Comparison of ENCODE assay signal across 26 cellular contexts in the genomic region with DNA sequence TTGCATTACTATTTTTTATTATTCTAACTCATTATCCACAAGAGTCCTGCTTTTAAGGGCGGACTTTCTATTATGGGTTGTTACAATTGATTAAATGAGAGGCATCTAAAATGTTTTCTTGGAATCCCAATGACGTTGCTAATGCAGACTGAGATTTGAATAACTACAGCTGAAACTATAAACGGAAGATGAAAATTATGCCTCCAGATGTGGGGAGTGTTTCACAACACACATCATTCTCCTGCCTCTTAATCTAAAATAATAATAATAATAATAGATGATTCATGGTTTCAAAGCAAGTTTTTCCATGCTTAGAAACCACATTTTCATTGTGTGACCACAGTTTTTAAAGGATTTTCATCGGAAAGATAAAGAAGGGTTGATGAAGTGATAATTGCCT.
"Had no signal": no experiment of that assay in that cellular context is flagged by ENCODE, and none has a peak within 500 bp of the region (broad histone marks: within the 10 kb centered on the region; RNA-seq: fewer than 3 reads in every experiment).

No MANE protein-coding gene starts in this region.

- H3K27me3 ChIP-seq: colonic mucosa, heart right ventricle, thyroid gland, upper lobe of right lung had no signal

- H3K36me3 Mint-ChIP-seq: brain, naive B cell had no signal

- H3K36me3 ChIP-seq: colonic mucosa, heart right ventricle, thyroid gland, upper lobe of right lung had no signal

- H3K27ac ChIP-seq: colonic mucosa, heart right ventricle, parathyroid adenoma, thyroid gland, upper lobe of right lung had no signal

- H3K4me1 Mint-ChIP-seq: activated B cell treated with CpG ODN at 0.5 μM for 24 hours; activated CD4-positive, alpha-beta T cell treated with anti-CD3 and anti-CD28 coated beads for 36 hours; activated naive CD8-positive, alpha-beta T cell treated with anti-CD3 and anti-CD28 coated beads, Interleukin-2, amount 50 U/mL, for 24 hours; central memory CD8-positive, alpha-beta T cell; naive B cell had no signal

- H3K9me3 ChIP-seq: colonic mucosa, thyroid gland, upper lobe of right lung had no signal

- H3K27ac Mint-ChIP-seq: activated B cell treated with CpG ODN at 0.5 μM for 24 hours; activated CD4-positive, alpha-beta T cell treated with anti-CD3 and anti-CD28 coated beads for 36 hours; activated naive CD8-positive, alpha-beta T cell treated with anti-CD3 and anti-CD28 coated beads, Interleukin-2, amount 50 U/mL, for 24 hours; brain; naive B cell; T-helper 1 cell treated with Interleukin-12 subunit alpha and Interleukin-12 subunit beta and Interleukin-4 antibody, amounts not matched to agents 30 μg/mL and 1 μg/mL, for 36 hours had no signal

- H3K9me3 Mint-ChIP-seq: central memory CD8-positive, alpha-beta T cell had no signal

- H3K4me3 Mint-ChIP-seq: activated B cell treated with CpG ODN at 0.5 μM for 24 hours; activated CD4-positive, alpha-beta T cell treated with anti-CD3 and anti-CD28 coated beads for 36 hours; activated naive CD8-positive, alpha-beta T cell treated with anti-CD3 and anti-CD28 coated beads, Interleukin-2, amount 50 U/mL, for 24 hours; brain; central memory CD8-positive, alpha-beta T cell; naive B cell; T-helper 1 cell treated with Interleukin-12 subunit alpha and Interleukin-12 subunit beta and Interleukin-4 antibody, amounts not matched to agents 30 μg/mL and 1 μg/mL, for 36 hours had no signal

- DNase-seq: activated B cell treated with CpG ODN at 0.5 μM for 24 hours; activated CD4-positive, alpha-beta T cell treated with anti-CD3 and anti-CD28 coated beads for 36 hours; activated CD4-positive, alpha-beta T cell treated with anti-CD3 and anti-CD28 coated beads, Interleukin-2, amount 50 U/mL, for 48 hours; activated effector memory CD4-positive, alpha-beta T cell treated with anti-CD3 and anti-CD28 coated beads, Interleukin-2, amount 50 U/mL, for 16 hours; activated naive CD4-positive, alpha-beta T cell treated with anti-CD3 and anti-CD28 coated beads, Interleukin-2, amount 50 U/mL, for 16 hours; activated naive CD8-positive, alpha-beta T cell treated with anti-CD3 and anti-CD28 coated beads, Interleukin-2, amount 50 U/mL, for 24 hours; anterior cingulate cortex; colonic mucosa; heart right ventricle; left colon; mesenchymal stem cell; mucosa of descending colon; naive B cell; nucleus accumbens; right cardiac atrium; stimulated activated CD4-positive, alpha-beta T cell treated with anti-CD3 and anti-CD28 coated beads, Interleukin-12 subunit alpha, Interleukin-12 subunit beta, amount 100 ng/mL, for 4 hours; stimulated activated CD4-positive, alpha-beta T cell treated with anti-CD3 and anti-CD28 coated beads, Interleukin-4, amount 100 ng/mL, for 4 hours; stimulated activated naive CD8-positive, alpha-beta T cell treated with anti-CD3 and anti-CD28 coated beads, Interleukin-15, Interleukin-2, amounts not matched to agents 100 U/mL and 50 U/mL, for 24 hours; substantia nigra; T1000; thyroid gland; upper lobe of right lung had no signal

- H3K4me3 ChIP-seq: colonic mucosa, heart right ventricle, mucosa of descending colon, thyroid gland, upper lobe of right lung had no signal

- H3K9ac ChIP-seq: parathyroid adenoma had no signal

- H3K4me1 ChIP-seq: colonic mucosa, heart right ventricle, parathyroid adenoma, thyroid gland, upper lobe of right lung had no signal

- ATAC-seq: activated CD4-positive, alpha-beta T cell treated with anti-CD3 and anti-CD28 coated beads for 36 hours; activated naive CD8-positive, alpha-beta T cell treated with anti-CD3 and anti-CD28 coated beads, Interleukin-2, amount 50 U/mL, for 24 hours; heart right ventricle; left colon; mucosa of descending colon; right cardiac atrium; stimulated activated naive CD8-positive, alpha-beta T cell treated with anti-CD3 and anti-CD28 coated beads, Interleukin-15, Interleukin-2, amounts not matched to agents 100 U/mL and 50 U/mL, for 24 hours; upper lobe of right lung had no signal
